In genomic region chr19:48623556-48624066, GRCh38 we compare ENCODE assay signal across 8 cellular contexts. TPM values are rescaled to one million over a fixed set of nuclear protein-coding genes. Genes with fewer than 3 reads are reported as not detected.
DNase-seq lines count a peak whose midpoint lies in the region; ATAC-seq and TF ChIP-seq lines count a peak whose summit lies in the region.

No MANE protein-coding gene starts in this region.

- no peaks in the 10 kb centered on the region for H3K36me3 ChIP-seq in CD8-positive, alpha-beta memory T cell (ENCODE audit: insufficient read depth, low read length)
- no peaks in the 10 kb centered on the region for H3K36me3 ChIP-seq in effector memory CD4-positive, alpha-beta T cell (ENCODE audit: control insufficient read depth, insufficient read depth, low read length)
- H3K36me3 ChIP-seq in neuronal stem cell (replicated peaks in 1 of 2; ENCODE audit: control insufficient read depth in 2 of 2, insufficient read depth in 2 of 2, low read length in 2 of 2) = peaks cover 2 to 26% of the 10 kb centered on the region in 2 donors

- peaks cover 8% of the 10 kb centered on the region for H3K79me1 ChIP-seq in neuronal stem cell (ENCODE audit: low read depth, low read length)

- H3K27me3 ChIP-seq in CD8-positive, alpha-beta memory T cell (ENCODE audit: insufficient read depth, low read length, poor library complexity, severe bottlenecking) = no peaks in the 10 kb centered on the region
- H3K27me3 ChIP-seq in effector memory CD4-positive, alpha-beta T cell (replicated peaks; ENCODE audit: control insufficient read depth, insufficient read depth, low read length, poor library complexity, severe bottlenecking) = no peaks in the 10 kb centered on the region
- no peaks in the 10 kb centered on the region for H3K27me3 ChIP-seq in neuronal stem cell (ENCODE audit: control insufficient read depth in 3 of 3, insufficient read depth in 3 of 3, low read depth in 1 of 3, low read length in 3 of 3)

- H3K9ac ChIP-seq in neuronal stem cell (ENCODE audit: low read depth, low read length, poor library complexity) = no peak overlapping the region

- intact Hi-C loops in lower leg skin (cut with DNase I; ENCODE audit: low total_unique reads) = no loop called here

- CTCF ChIA-PET in CD8-positive, alpha-beta memory T cell (lab: Charles Lee) = interaction anchor here (1.0 to 1.9 kb wide), 2 partner anchors 10 to 118 kb away, joined by 3 to 9 read pairs; no protein-coding TSS in a partner anchor

- H2BK12ac ChIP-seq in neuronal stem cell (ENCODE audit: low read length) = no peak overlapping the region

- no peak overlapping the region for H3K4ac ChIP-seq in neuronal stem cell (ENCODE audit: low read length)

- peak overlapping the region; percentile 48 for H3K27ac ChIP-seq in CD8-positive, alpha-beta memory T cell (ENCODE audit: low read depth, low read length)
- peak overlapping the region; percentile 58 for H3K27ac ChIP-seq in effector memory CD4-positive, alpha-beta T cell (ENCODE audit: insufficient read depth, low read length, poor library complexity, severe bottlenecking)
- H3K27ac ChIP-seq in neuronal stem cell (replicated peaks; ENCODE audit: low read length) = peak overlapping the region; percentile 74

- H2BK120ac ChIP-seq in neuronal stem cell (ENCODE audit: low read depth, low read length) = no peak overlapping the region

- no peak overlapping the region for H3K18ac ChIP-seq in neuronal stem cell (ENCODE audit: low read length)

- H3K4me3 Mint-ChIP-seq in CD8-positive, alpha-beta memory T cell = peak overlapping the region; percentile 18 to 92 (median 80)

- H3K4me1 ChIP-seq in CD8-positive, alpha-beta memory T cell (ENCODE audit: insufficient read depth, low read length) = peaks cover 20% of the 10 kb centered on the region
- H3K4me1 ChIP-seq in effector memory CD4-positive, alpha-beta T cell (ENCODE audit: control insufficient read depth, insufficient read depth, low read length, poor library complexity, severe bottlenecking) = peaks cover 24% of the 10 kb centered on the region
- H3K4me1 ChIP-seq in neuronal stem cell (ENCODE audit: control insufficient read depth in 2 of 2, insufficient read depth in 1 of 2, low read depth in 1 of 2, low read length in 2 of 2) = peaks cover 5 to 13% of the 10 kb centered on the region in 2 donors

- H3K36me3 Mint-ChIP-seq in CD8-positive, alpha-beta memory T cell = peaks cover 0 to 39% (median 7%) of the 10 kb centered on the region in 3 donors

- H2BK5ac ChIP-seq in neuronal stem cell (ENCODE audit: low read length) = no peak overlapping the region

- H4K91ac ChIP-seq in neuronal stem cell (ENCODE audit: low read depth, low read length, poor library complexity) = no peak overlapping the region

- no peak overlapping the region for H2BK15ac ChIP-seq in neuronal stem cell (ENCODE audit: low read length)

- no peak overlapping the region for H2AK5ac ChIP-seq in neuronal stem cell (ENCODE audit: low read depth, low read length)

- peak overlapping the region; percentile 82 to 97 (median 94) for H3K27ac Mint-ChIP-seq in CD8-positive, alpha-beta memory T cell

- H3K9me3 ChIP-seq in CD8-positive, alpha-beta memory T cell (ENCODE audit: low read length) = no peaks in the 10 kb centered on the region
- no peaks in the 10 kb centered on the region for H3K9me3 ChIP-seq in effector memory CD4-positive, alpha-beta T cell (ENCODE audit: control insufficient read depth, low read length)
- H3K9me3 ChIP-seq in neuronal stem cell (replicated peaks in 1 of 2; ENCODE audit: control insufficient read depth in 2 of 2, insufficient read depth in 1 of 2, low read depth in 1 of 2, low read length in 2 of 2) = no peaks in the 10 kb centered on the region

- H3K4me3 ChIP-seq in CD8-positive, alpha-beta memory T cell (ENCODE audit: low read length) = peak overlapping the region; percentile 25
- H3K4me3 ChIP-seq in effector memory CD4-positive, alpha-beta T cell (ENCODE audit: insufficient read depth, low read depth, low read length, poor library complexity, severe bottlenecking) = peak overlapping the region; percentile 39
- H3K4me3 ChIP-seq in neuronal stem cell (ENCODE audit: low read length in 2 of 2) = peak overlapping the region in 1 of 2 donors; percentile 51
- H3K4me3 ChIP-seq in lower leg skin (ENCODE audit: low read depth, poor library complexity, severe bottlenecking) = no peak overlapping the region

- no peak overlapping the region for H3K23ac ChIP-seq in neuronal stem cell (ENCODE audit: low read depth, low read length, poor library complexity)

- ATAC-seq in HG03521 (IDR thresholded peaks at IDR 0.05; ENCODE audit: unreplicated experiment) = no peak

- POLR2A ChIA-PET in CD8-positive, alpha-beta memory T cell (lab: Charles Lee) = interaction anchor here (0.5 to 2.7 kb wide), 9 partner anchors 8 to 453 kb away, joined by 3 to 14 read pairs (median 4); partner anchors contain the start of genes CA11, DBP and FAM83E

- H4K8ac ChIP-seq in neuronal stem cell (ENCODE audit: low read depth, low read length) = no peak overlapping the region

- no peak for TF ChIP-seq POLR2A in lower leg skin (IDR thresholded peaks at IDR 0.05)

- no CpG with 5 or more reads among the region's 8 CpGs for WGBS in neuronal stem cell (ENCODE audit: extremely low coverage in 2 of 2, insufficient read length in 2 of 2, insufficient replicate concordance in 1 of 2), 2 donors
- WGBS in lower leg skin, 2 donors = 11 to 19% methylated on average over 8 of the region's 8 CpGs

- no peak overlapping the region for H3K14ac ChIP-seq in neuronal stem cell (ENCODE audit: low read length)

- H3K4me1 Mint-ChIP-seq in CD8-positive, alpha-beta memory T cell = peaks cover 42 to 56% (median 54%) of the 10 kb centered on the region in 3 donors

- H3K27me3 Mint-ChIP-seq in CD8-positive, alpha-beta memory T cell = peaks cover 0 to 3% of the 10 kb centered on the region in 2 donors

- H2AFZ ChIP-seq in neuronal stem cell (ENCODE audit: low read length) = peak overlapping the region; percentile 75

- in situ Hi-C loops in KBM-7 (cut with MboI; ENCODE audit: low pct_unique_long_range_greater_than_20kb, low sequenced_read_pairs) = no loop called here

- DNase-seq in CD8-positive, alpha-beta memory T cell = no peak
- peak; percentile 48 for DNase-seq in NCI-H524 treated with DMSO at 0.1 percent for 48 hours (lab: John Stamatoyannopoulos, UW)
- no peak for DNase-seq in effector memory CD4-positive, alpha-beta T cell
- no peak for DNase-seq in neuronal stem cell (ENCODE audit: low spot score)
- DNase-seq in lower leg skin (ENCODE audit: low spot score in 2 of 2) = no peak
- no peak for DNase-seq in KBM-7
- DNase-seq in middle frontal gyrus (ENCODE audit: extremely low spot score, low spot score) = no peak

- peak overlapping the region; percentile 30 for H3K4me2 ChIP-seq in neuronal stem cell (ENCODE audit: insufficient read depth, low read length, poor library complexity, severe bottlenecking)

- H3K9me3 Mint-ChIP-seq in CD8-positive, alpha-beta memory T cell = peaks cover 0 to 2% (median 0%) of the 10 kb centered on the region in 5 donors

- no peak for TF ChIP-seq CTCF in lower leg skin (IDR thresholded peaks at IDR 0.05)

RNA-seq across cellular contexts. Expression of gene SPHK2, which starts 4.3 kb away (rescaled TPM):
- 10 to 100 TPM; 37.5 to 38.5 TPM for total RNA-seq in CD8-positive, alpha-beta memory T cell
- polyA plus RNA-seq in CD8-positive, alpha-beta memory T cell = 10.2 TPM
- 25.6 TPM for polyA plus RNA-seq in neuronal stem cell (2013, experiment 1 of 2)
- polyA plus RNA-seq in neuronal stem cell (2013, experiment 2 of 2) = 23.7 TPM
- 1 to 10 TPM; 2.2 to 8.8 (median 6.1) TPM for total RNA-seq in lower leg skin

RNA-seq across cellular contexts. Expression of gene RPL18, which starts 4.6 kb away (rescaled TPM):
- total RNA-seq in CD8-positive, alpha-beta memory T cell = 1,000 to 10,000 TPM; 1,778 to 1,810 TPM
- 1,821 TPM for polyA plus RNA-seq in CD8-positive, alpha-beta memory T cell
- polyA plus RNA-seq in neuronal stem cell (2013, experiment 1 of 2) = 2,801 TPM
- polyA plus RNA-seq in neuronal stem cell (2013, experiment 2 of 2) = 2,729 TPM
- total RNA-seq in lower leg skin = 1,000 to 10,000 TPM; 3,252 to 5,828 (median 3,870) TPM

RNA-seq across cellular contexts. Expression of gene FAM83E, which starts 8.7 kb away (rescaled TPM):
- 1 to 10 TPM; 3.7 to 5.4 TPM for total RNA-seq in CD8-positive, alpha-beta memory T cell
- not detected for polyA plus RNA-seq in CD8-positive, alpha-beta memory T cell
- polyA plus RNA-seq in neuronal stem cell (2013, experiment 1 of 2) = 0.08 TPM
- polyA plus RNA-seq in neuronal stem cell (2013, experiment 2 of 2) = 0.15 TPM
- total RNA-seq in lower leg skin = 1 to 10 TPM in 2 of 4 donors, under 1 TPM in 2; 0.53 to 8.2 (median 3.8) TPM

RNA-seq across cellular contexts. Expression of gene DBP, which starts 13.6 kb away (rescaled TPM):
- 10 to 100 TPM; 10.9 to 12.1 TPM for total RNA-seq in CD8-positive, alpha-beta memory T cell
- 84.1 TPM for polyA plus RNA-seq in CD8-positive, alpha-beta memory T cell
- 17.9 TPM for polyA plus RNA-seq in neuronal stem cell (2013, experiment 1 of 2)
- 16.7 TPM for polyA plus RNA-seq in neuronal stem cell (2013, experiment 2 of 2)
- 10 to 100 TPM; 21.1 to 41.6 (median 24.8) TPM for total RNA-seq in lower leg skin

RNA-seq across cellular contexts. Expression of gene SPACA4, which starts 17.1 kb away (rescaled TPM):
- not detected for total RNA-seq in CD8-positive, alpha-beta memory T cell
- polyA plus RNA-seq in CD8-positive, alpha-beta memory T cell = not detected
- polyA plus RNA-seq in neuronal stem cell (2013, experiment 1 of 2) = not detected
- polyA plus RNA-seq in neuronal stem cell (2013, experiment 2 of 2) = not detected
- 1 to 10 TPM in 2 of 4 donors, not detected in 2; 1.7 to 2.1 TPM for total RNA-seq in lower leg skin
